In genomic region chr9:20564650-20565049, GRCh38 we compare ENCODE assay signal across 17 cellular contexts. TPM values are rescaled to one million over a fixed set of nuclear protein-coding genes. Genes with fewer than 3 reads are reported as not detected.
DNase-seq lines count a peak whose midpoint lies in the region; ATAC-seq, FAIRE-seq and TF ChIP-seq lines count a peak whose summit lies in the region.
"Had no signal": no experiment of that assay in that cellular context is flagged by ENCODE, and none has a peak within 500 bp of the region (broad histone marks: within the 10 kb centered on the region; RNA-seq: fewer than 3 reads in every experiment).

No MANE protein-coding gene starts in this region.

- peak overlapping the region; percentile 42; the same call in 2 of the 3 replicates for H3K4me2 ChIP-seq in A549

- POLR2A ChIA-PET in A549 (lab: Yijun Ruan, JAX): no interaction called here

- H3K9me3 ChIP-seq in A549: no peaks in the 10 kb centered on the region
- H3K9me3 ChIP-seq in SJCRH30 (replicated peaks): no peaks in the 10 kb centered on the region

- ATAC-seq in A549 (no peak), HG02759 (IDR thresholded peaks at IDR 0.05; ENCODE audit: unreplicated experiment) (no peak), Right ventricle myocardium superior (ENCODE audit: poor library complexity) (no peak)
- ATAC-seq: HCT116 had no signal

- TF ChIP-seq EP300 in A549 (IDR thresholded peaks at IDR 0.05): no peak

- no peaks in the 10 kb centered on the region for H3K36me3 ChIP-seq in SJCRH30

- no peak for TF ChIP-seq POLR2A in A549 (IDR thresholded peaks at IDR 0.05; ENCODE audit: low read length)
- no peak for TF ChIP-seq POLR2A in GM12892 (IDR thresholded peaks at IDR 0.05; ENCODE audit: low read depth, low read length)

- H3K27me3 ChIP-seq in SJCRH30: no peaks in the 10 kb centered on the region

- no peak for DNase-seq in A549 (ENCODE audit: low read depth in 1 of 2, low spot score in 1 of 2)
- no peak for DNase-seq in GM12892 (ENCODE audit: insufficient read length)
- peak; percentile 21 to 78 for DNase-seq in SJCRH30
- DNase-seq in retina: peak; percentile 29
- no peak for DNase-seq in Right ventricle myocardium superior
- DNase-seq in ACHN: no peak
- DNase-seq: AML-193; CD4-positive, alpha-beta memory T cell; DMS153; DND-41; EL; GOT3; H7 had no signal

- in situ Hi-C loops in ACHN (cut with HindIII; ENCODE audit: low pct_ligation_motif_present, low pct_unique_long_range_greater_than_20kb, low sequenced_read_pairs): no loop called here

- H3K4me1 ChIP-seq in A549 (peaks cover 87% of the 10 kb centered on the region), SJCRH30 (peaks cover 19% of the 10 kb centered on the region)

- H3K4me3 ChIP-seq in A549 (no peak overlapping the region), SJCRH30 (no peak overlapping the region)

- no peak for TF ChIP-seq RAD21 in A549 (conservative IDR thresholded peaks at IDR 0.05 in 1 of 2, IDR thresholded peaks at IDR 0.05 in 1 of 2)

- CTCF ChIA-PET in A549 (lab: Yijun Ruan, JAX): no interaction called here

- FAIRE-seq in A549 (lab: Jason Lieb, UNC) (peak; percentile 18), GM12892 (lab: Jason Lieb, UNC) (peak; percentile 73)

- intact Hi-C loops in Right ventricle myocardium superior (cut with DNase I): no loop called here

- H3K27ac ChIP-seq in A549: no peak overlapping the region; a peak in 1 of 6 replicates
- H3K27ac ChIP-seq in SJCRH30: no peak overlapping the region
- H3K27ac ChIP-seq: C4-2B, HL-60 had no signal

- 73% methylated on average over 3 of the region's 3 CpGs for WGBS in A549 (ENCODE audit: missing lambda C conversion rate)

- TF ChIP-seq CTCF in A549 (IDR thresholded peaks at IDR 0.05): no peak

TF ChIP-seq in A549, 52 proteins besides CTCF, POLR2A, EP300 and RAD21:
- TF ChIP-seq CHD4 (IDR thresholded peaks at IDR 0.05; ENCODE audit: borderline replicate concordance) (no peak), HMGXB4 (CRISPR knock-in tag; IDR thresholded peaks at IDR 0.05; ENCODE audit: borderline replicate concordance) (no peak), KDM5A (IDR thresholded peaks at IDR 0.05) (no peak), NFE2L2 (conservative IDR thresholded peaks at IDR 0.05; ENCODE audit: low read length) (no peak), PHF8 (IDR thresholded peaks at IDR 0.05; ENCODE audit: borderline replicate concordance, low read depth) (no peak), ATOH8 (CRISPR knock-in tag; IDR thresholded peaks at IDR 0.05; ENCODE audit: low read depth) (no peak), NPAS2 (CRISPR knock-in tag; IDR thresholded peaks at IDR 0.05; ENCODE audit: borderline replicate concordance) (no peak), ZFP36 (IDR thresholded peaks at IDR 0.05; ENCODE audit: borderline replicate concordance, partially characterized antibody) (no peak), E2F6 (IDR thresholded peaks at IDR 0.05; ENCODE audit: borderline replicate concordance, low read depth) (no peak), MAX (IDR thresholded peaks at IDR 0.05) (no peak)

RNA-seq across cellular contexts. Expression of gene MLLT3, which starts 57.6 kb away (rescaled TPM):
- polyA plus RNA-seq in A549 (2011; rRNA removed) (47.6 and 50.8 TPM in 2 replicates), A549 (2017; fragmentation: RNase III; extraction: RNeasy Plus Mini Kit Qiagen cat#74134 plus additional on column Dnase treatment) (13.0 to 15.3 TPM (median 14.3 TPM) in 3 replicates)
- polyA plus RNA-seq in A549 (2012; cell fraction: cytosol; rRNA removed): 9.0 and 10.1 TPM in 2 replicates
- 3.3 and 3.6 TPM in 2 replicates for polyA plus RNA-seq in A549 (2012; cell fraction: nucleus; rRNA removed)
- 23.0 and 23.6 TPM in 2 replicates for polyA minus RNA-seq in A549 (2011; rRNA and poly(A)+ RNA removed)
- polyA plus RNA-seq in GM12892 (2012; ENCODE audit: missing spikeins): 32.7 TPM
- 26.6 and 30.9 TPM in 2 replicates for total RNA-seq in SJCRH30 (2014; rRNA removed; shearing (Covaris generic))
- total RNA-seq in Right ventricle myocardium superior: 11.4 TPM

Comparison
In these comparisons a context has a peak if more than half of its experiments do, and no peak if none do; other contexts are left out.
1. DNase-seq: peak in SJCRH30 (2 of 2) and retina (single experiment); none in A549 (0 of 2), GM12892 (single experiment), Right ventricle myocardium superior (single experiment) and ACHN (single experiment).